29 cellular contexts compared by ENCODE assay signal in the genomic region with DNA sequence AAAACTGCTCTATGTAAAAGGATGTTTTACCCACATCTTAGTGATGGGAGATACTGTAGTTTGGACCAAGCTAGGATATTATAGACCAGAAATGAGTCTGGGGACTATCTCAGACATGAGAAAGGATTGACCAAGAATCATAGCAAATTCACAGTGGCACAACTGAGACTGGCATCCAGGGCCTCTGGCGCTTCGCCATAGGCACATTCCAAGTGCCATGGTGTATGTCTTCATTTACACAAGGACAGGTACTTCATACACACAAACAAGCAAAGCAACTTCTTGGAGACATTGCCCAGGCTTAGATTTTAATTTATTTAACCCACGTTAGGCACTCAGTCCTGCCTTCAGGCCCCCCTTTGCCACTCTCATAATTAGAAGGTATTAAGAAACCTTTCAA.
"Had no signal": no experiment of that assay in that cellular context is flagged by ENCODE, and none has a peak within 500 bp of the region (broad histone marks: within the 10 kb centered on the region; RNA-seq: fewer than 3 reads in every experiment).

No MANE protein-coding gene starts in this region.

- H3K36me3 ChIP-seq: left lung, neural progenitor cell, neutrophil, spleen, transverse colon, upper lobe of left lung, vagina had no signal

- H3K27ac ChIP-seq: left lung, neural progenitor cell, neutrophil, parathyroid adenoma, psoas muscle, spleen, upper lobe of left lung, vagina had no signal

- H3K9ac ChIP-seq: neural progenitor cell, parathyroid adenoma had no signal

- H3K27ac Mint-ChIP-seq: immature natural killer cell; memory B cell; natural killer cell; neural progenitor cell; stimulated activated effector memory CD8-positive, alpha-beta T cell treated with anti-CD3 and anti-CD28 coated beads, Interleukin-12 subunit alpha, Interleukin-12 subunit beta, amount 100 ng/mL, for 72 hours; stimulated activated naive CD8-positive, alpha-beta T cell treated with anti-CD3 and anti-CD28 coated beads, Interleukin-15, Interleukin-2, amounts not matched to agents 100 ng/mL and 50 ng/mL, for 24 hours had no signal

- H3K9me3 ChIP-seq: left lung, mucosa of descending colon, neutrophil, psoas muscle, spleen, transverse colon, upper lobe of left lung, vagina had no signal

- ATAC-seq: left colon; left lung; mucosa of descending colon; natural killer cell; psoas muscle; right cardiac atrium; sciatic nerve; stimulated activated effector memory CD8-positive, alpha-beta T cell treated with anti-CD3 and anti-CD28 coated beads, Interleukin-12 subunit alpha, Interleukin-12 subunit beta, amount 100 ng/mL, for 72 hours had no signal

- H3K4me3 Mint-ChIP-seq: immature natural killer cell; memory B cell; natural killer cell; nephron progenitor cell; neural progenitor cell; stimulated activated effector memory CD8-positive, alpha-beta T cell treated with anti-CD3 and anti-CD28 coated beads, Interleukin-12 subunit alpha, Interleukin-12 subunit beta, amount 100 ng/mL, for 72 hours; stimulated activated naive CD8-positive, alpha-beta T cell treated with anti-CD3 and anti-CD28 coated beads, Interleukin-15, Interleukin-2, amounts not matched to agents 100 ng/mL and 50 ng/mL, for 24 hours had no signal

- H3K27me3 ChIP-seq: left lung, neural progenitor cell, spleen, transverse colon, upper lobe of left lung, vagina had no signal

- DNase-seq: hypothalamus; immature natural killer cell; kidney; left colon; left lung; midbrain; mucosa of descending colon; natural killer cell; nephron progenitor cell; occipital lobe; psoas muscle; retina; right cardiac atrium; small intestine; spleen; stimulated activated CD4-positive, alpha-beta T cell treated with anti-CD3 and anti-CD28 coated beads, Interleukin-4, amount 100 ng/mL, for 24 hours; stimulated activated naive CD4-positive, alpha-beta T cell; substantia nigra; transverse colon; upper lobe of left lung had no signal

- H3K36me3 Mint-ChIP-seq: immature natural killer cell; memory B cell; natural killer cell; neural progenitor cell; stimulated activated effector memory CD8-positive, alpha-beta T cell treated with anti-CD3 and anti-CD28 coated beads, Interleukin-12 subunit alpha, Interleukin-12 subunit beta, amount 100 ng/mL, for 72 hours had no signal

- H3K4me1 ChIP-seq: neural progenitor cell, psoas muscle, vagina had no signal

- H3K4me1 Mint-ChIP-seq: immature natural killer cell; memory B cell; natural killer cell; neural progenitor cell; stimulated activated effector memory CD8-positive, alpha-beta T cell treated with anti-CD3 and anti-CD28 coated beads, Interleukin-12 subunit alpha, Interleukin-12 subunit beta, amount 100 ng/mL, for 72 hours had no signal

- H3K9me3 Mint-ChIP-seq: immature natural killer cell; memory B cell; natural killer cell; nephron progenitor cell; neural progenitor cell; stimulated activated effector memory CD8-positive, alpha-beta T cell treated with anti-CD3 and anti-CD28 coated beads, Interleukin-12 subunit alpha, Interleukin-12 subunit beta, amount 100 ng/mL, for 72 hours; stimulated activated naive CD8-positive, alpha-beta T cell treated with anti-CD3 and anti-CD28 coated beads, Interleukin-15, Interleukin-2, amounts not matched to agents 100 ng/mL and 50 ng/mL, for 24 hours had no signal

- H3K4me3 ChIP-seq: left lung, lung, mucosa of descending colon, neural progenitor cell, psoas muscle, spleen, transverse colon, upper lobe of left lung, vagina had no signal
